Comparison of ENCODE assay signal across 10 cellular contexts in the genomic region with DNA sequence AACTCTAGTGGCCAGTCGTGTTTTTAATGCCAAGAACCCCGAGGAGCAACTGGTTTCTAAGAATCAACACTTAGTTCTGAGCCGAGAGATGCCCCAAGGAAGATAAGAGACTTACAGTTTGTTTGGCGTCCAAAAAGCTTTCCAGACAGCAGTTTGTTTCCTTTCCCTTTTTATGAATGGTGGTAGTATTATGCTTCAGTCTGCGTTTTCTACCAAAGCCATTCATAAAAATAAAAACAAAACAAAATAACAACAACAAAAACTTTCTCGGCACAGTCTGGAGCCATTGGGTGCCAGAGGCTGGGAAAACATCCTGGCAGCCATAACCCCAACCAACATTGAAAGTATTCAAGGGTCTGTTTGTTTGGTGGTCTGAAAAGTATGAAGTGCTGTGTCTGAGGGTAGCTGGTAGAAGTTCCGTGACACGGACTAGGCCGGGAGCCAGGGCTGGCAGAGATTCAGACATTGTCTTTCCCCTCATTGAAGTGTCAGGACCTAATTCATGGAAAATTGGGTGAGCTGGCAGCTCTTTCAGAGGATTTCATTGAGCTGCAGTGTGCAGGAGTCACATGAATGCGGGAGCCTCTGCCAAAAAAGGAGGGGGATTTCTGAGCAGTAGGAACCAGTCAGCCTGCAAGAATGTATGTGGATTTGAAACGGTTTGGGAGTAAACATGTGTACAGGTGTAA.
DNase-seq lines count a peak whose midpoint lies in the region; ATAC-seq and TF ChIP-seq lines count a peak whose summit lies in the region.
"Had no signal": no experiment of that assay in that cellular context is flagged by ENCODE, and none has a peak within 500 bp of the region (broad histone marks: within the 10 kb centered on the region; RNA-seq: fewer than 3 reads in every experiment).

No MANE protein-coding gene starts in this region.

- intact Hi-C loops in tibial artery (cut with DNase I; ENCODE audit: low total_unique reads), result no loop called here

- H3K4me1 ChIP-seq in tibial artery, result peaks cover 0 to 12% (median 8%) of the 10 kb centered on the region in 4 donors

- no peak overlapping the region for H3K27ac ChIP-seq in caudate nucleus (ENCODE audit: low read depth, low read length)
- no peak overlapping the region for H3K27ac ChIP-seq in tibial artery
- H3K27ac ChIP-seq: VCaP had no signal

- H3K9me3 ChIP-seq in tibial artery, result no peaks in the 10 kb centered on the region

- TF ChIP-seq CTCF in tibial artery (IDR thresholded peaks at IDR 0.05), result no peak

- TF ChIP-seq EP300 in Ishikawa (IDR thresholded peaks at IDR 0.05; ENCODE audit: borderline replicate concordance), result peak; percentile 99

- H3K4me3 ChIP-seq in tibial artery (no peak overlapping the region), H7 (ENCODE audit: insufficient read depth, low read depth, low read length) (no peak overlapping the region)

- ATAC-seq in left lobe of liver, result peak; percentile 44

- DNase-seq in caudate nucleus (lab: John Stamatoyannopoulos, UW) (peak in 46 of 61 donors; percentile 1 to 75 (median 26)), left lobe of liver (ENCODE audit: low spot score) (peak; percentile 48), tibial artery (peak; percentile 54 to 67), NCI-H2081 (lab: John Stamatoyannopoulos, UW) (no peak), H7 (no peak), COLO668 (lab: John Stamatoyannopoulos, UW; ENCODE audit: unreplicated experiment) (no peak), NCI-H526 treated with DMSO at 0.1 percent for 48 hours (lab: John Stamatoyannopoulos, UW) (no peak)
- DNase-seq: immature natural killer cell had no signal

- TF ChIP-seq RAD21 in Ishikawa (IDR thresholded peaks at IDR 0.05; ENCODE audit: low read depth), result peak; percentile 2; the same call in 1 of the 2 replicates

- peaks cover 0 to 26% of the 10 kb centered on the region in 2 donors for H3K27me3 ChIP-seq in tibial artery
- no peaks in the 10 kb centered on the region for H3K27me3 ChIP-seq in H7 (ENCODE audit: control insufficient read depth, insufficient read depth, low read length)

- no peaks in the 10 kb centered on the region for H3K36me3 ChIP-seq in tibial artery
- no peaks in the 10 kb centered on the region for H3K36me3 ChIP-seq in H7 (replicated peaks; ENCODE audit: control insufficient read depth, insufficient read depth, low read length)

TF ChIP-seq in Ishikawa, 13 proteins besides CTCF, POLR2A, EP300 and RAD21:
- peak; percentile 98 for TF ChIP-seq TEAD4 (IDR thresholded peaks at IDR 0.05)
- no peak for TF ChIP-seq YY1 (IDR thresholded peaks at IDR 0.05; ENCODE audit: low read depth)
- 0 out of 2 replicates have a peak, but pooled peaks have one; percentile 11 for TF ChIP-seq EGR1 (IDR thresholded peaks at IDR 0.05)
- TF ChIP-seq NFIC (IDR thresholded peaks at IDR 0.05), result peak; percentile 100
- peak; percentile 82 for TF ChIP-seq ZBTB7A (IDR thresholded peaks at IDR 0.05; ENCODE audit: low read depth)
- TF ChIP-seq, protein P1, sequence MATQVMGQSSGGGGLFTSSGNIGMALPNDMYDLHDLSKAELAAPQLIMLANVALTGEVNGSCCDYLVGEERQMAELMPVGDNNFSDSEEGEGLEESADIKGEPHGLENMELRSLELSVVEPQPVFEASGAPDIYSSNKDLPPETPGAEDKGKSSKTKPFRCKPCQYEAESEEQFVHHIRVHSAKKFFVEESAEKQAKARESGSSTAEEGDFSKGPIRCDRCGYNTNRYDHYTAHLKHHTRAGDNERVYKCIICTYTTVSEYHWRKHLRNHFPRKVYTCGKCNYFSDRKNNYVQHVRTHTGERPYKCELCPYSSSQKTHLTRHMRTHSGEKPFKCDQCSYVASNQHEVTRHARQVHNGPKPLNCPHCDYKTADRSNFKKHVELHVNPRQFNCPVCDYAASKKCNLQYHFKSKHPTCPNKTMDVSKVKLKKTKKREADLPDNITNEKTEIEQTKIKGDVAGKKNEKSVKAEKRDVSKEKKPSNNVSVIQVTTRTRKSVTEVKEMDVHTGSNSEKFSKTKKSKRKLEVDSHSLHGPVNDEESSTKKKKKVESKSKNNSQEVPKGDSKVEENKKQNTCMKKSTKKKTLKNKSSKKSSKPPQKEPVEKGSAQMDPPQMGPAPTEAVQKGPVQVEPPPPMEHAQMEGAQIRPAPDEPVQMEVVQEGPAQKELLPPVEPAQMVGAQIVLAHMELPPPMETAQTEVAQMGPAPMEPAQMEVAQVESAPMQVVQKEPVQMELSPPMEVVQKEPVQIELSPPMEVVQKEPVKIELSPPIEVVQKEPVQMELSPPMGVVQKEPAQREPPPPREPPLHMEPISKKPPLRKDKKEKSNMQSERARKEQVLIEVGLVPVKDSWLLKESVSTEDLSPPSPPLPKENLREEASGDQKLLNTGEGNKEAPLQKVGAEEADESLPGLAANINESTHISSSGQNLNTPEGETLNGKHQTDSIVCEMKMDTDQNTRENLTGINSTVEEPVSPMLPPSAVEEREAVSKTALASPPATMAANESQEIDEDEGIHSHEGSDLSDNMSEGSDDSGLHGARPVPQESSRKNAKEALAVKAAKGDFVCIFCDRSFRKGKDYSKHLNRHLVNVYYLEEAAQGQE (IDR thresholded peaks at IDR 0.05; ENCODE audit: low read depth), result no peak
- TF ChIP-seq FOXM1 (IDR thresholded peaks at IDR 0.05; ENCODE audit: borderline replicate concordance, low read depth), result peak; percentile 94
- peak; percentile 99 for TF ChIP-seq TCF12 (IDR thresholded peaks at IDR 0.05; ENCODE audit: low read depth)
- TF ChIP-seq, protein P2, sequence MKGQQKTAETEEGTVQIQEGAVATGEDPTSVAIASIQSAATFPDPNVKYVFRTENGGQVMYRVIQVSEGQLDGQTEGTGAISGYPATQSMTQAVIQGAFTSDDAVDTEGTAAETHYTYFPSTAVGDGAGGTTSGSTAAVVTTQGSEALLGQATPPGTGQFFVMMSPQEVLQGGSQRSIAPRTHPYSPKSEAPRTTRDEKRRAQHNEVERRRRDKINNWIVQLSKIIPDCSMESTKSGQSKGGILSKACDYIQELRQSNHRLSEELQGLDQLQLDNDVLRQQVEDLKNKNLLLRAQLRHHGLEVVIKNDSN (IDR thresholded peaks at IDR 0.05), result peak; percentile 80
- TF ChIP-seq, protein P3, sequence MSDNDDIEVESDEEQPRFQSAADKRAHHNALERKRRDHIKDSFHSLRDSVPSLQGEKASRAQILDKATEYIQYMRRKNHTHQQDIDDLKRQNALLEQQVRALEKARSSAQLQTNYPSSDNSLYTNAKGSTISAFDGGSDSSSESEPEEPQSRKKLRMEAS (IDR thresholded peaks at IDR 0.05), result peak; percentile 85; the same call in 1 of the 2 replicates
- TF ChIP-seq CREB1 (IDR thresholded peaks at IDR 0.05; ENCODE audit: low read depth), result no peak; the same call in 1 of the 2 replicates
- peak; percentile 51; the same call in 1 of the 2 replicates for TF ChIP-seq CEBPB (IDR thresholded peaks at IDR 0.05)
- no peak for TF ChIP-seq TAF1 (IDR thresholded peaks at IDR 0.05; ENCODE audit: low read depth)

Comparison
In these comparisons a context has a peak if more than half of its experiments do, and no peak if none do; other contexts are left out.
1. DNase-seq: peak in caudate nucleus (46 of 61), left lobe of liver (single experiment) and tibial artery (2 of 2); none in NCI-H2081 (0 of 2), H7 (single experiment), COLO668 (single experiment) and NCI-H526 treated with DMSO at 0.1 percent for 48 hours (single experiment).